ENCODE assay signal across 8 cellular contexts in the genomic region with DNA sequence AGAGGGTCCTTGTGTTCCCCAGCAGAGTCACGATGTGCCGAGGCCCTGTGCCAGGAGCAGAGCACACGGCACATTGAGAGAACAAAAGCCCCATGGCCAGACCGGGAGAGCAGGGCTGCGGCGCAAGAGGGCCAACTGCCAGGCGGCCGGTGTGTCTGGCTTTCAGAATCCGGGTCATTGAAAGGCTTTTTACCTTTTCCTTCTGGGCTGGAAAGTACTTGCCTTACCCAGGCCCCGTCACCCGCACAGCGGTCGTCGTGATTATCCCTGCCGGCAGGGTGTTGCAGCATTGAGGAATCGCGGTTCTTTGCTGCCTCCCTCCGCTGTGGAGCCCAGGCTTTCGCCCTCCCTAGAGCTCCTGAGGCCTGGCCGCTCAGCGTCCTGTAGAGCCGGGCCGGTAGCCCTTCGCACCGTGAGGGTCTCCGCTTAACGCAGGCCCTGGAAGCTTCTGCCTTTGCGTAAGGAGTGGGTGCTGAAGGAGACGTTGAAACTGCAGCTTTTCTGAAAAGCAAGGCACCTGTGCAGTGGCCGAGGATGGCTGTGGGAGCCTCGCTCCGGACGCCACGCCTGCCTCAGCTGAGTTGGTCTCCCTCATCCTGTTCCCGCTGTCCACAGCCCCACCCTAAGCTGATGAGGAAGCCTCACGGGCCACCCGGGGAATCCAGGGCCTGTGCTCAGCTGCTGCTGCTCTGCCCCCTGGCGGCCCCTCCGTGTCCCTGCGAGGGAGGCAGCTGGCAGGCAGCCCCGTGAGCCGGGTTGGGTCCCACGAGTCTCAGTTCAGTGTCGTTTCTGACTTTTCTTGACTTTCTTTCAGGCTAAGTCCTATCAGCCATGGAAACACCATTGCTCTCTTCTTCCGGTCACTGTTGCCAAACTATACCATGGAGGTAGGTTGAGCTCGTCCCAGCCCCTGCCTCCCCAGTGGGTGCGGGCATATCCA. TPM values are rescaled to one million over a fixed set of nuclear protein-coding genes. Genes with fewer than 3 reads are reported as not detected.
DNase-seq lines count a peak whose midpoint lies in the region; ATAC-seq and TF ChIP-seq lines count a peak whose summit lies in the region.

No MANE protein-coding gene starts in this region.

- 67% methylated on average over 47 of the region's 47 CpGs for WGBS in aorta, 2 donors

- no peak overlapping the region for H2AFZ ChIP-seq in parathyroid adenoma

- H3K79me2 ChIP-seq in parathyroid adenoma: no peaks in the 10 kb centered on the region

- BruUV-seq in Calu3 (replicated peaks; lab: Mats Ljungman, UMichigan): no TSS peak

- H3K4me1 ChIP-seq in HUES6 (ENCODE audit: control insufficient read depth, insufficient read depth, low read length) (peaks cover 6% of the 10 kb centered on the region; the same call in 1 of the 2 replicates), parathyroid adenoma (no peaks in the 10 kb centered on the region), aorta (ENCODE audit: control insufficient read depth in 1 of 2, insufficient read depth in 2 of 2, low read length in 2 of 2) (no peaks in the 10 kb centered on the region)

- peak overlapping the region; percentile 25 for H3K9ac ChIP-seq in HUES6 (ENCODE audit: low read length)
- H3K9ac ChIP-seq in parathyroid adenoma: no peak overlapping the region

- peak; percentile 78 for DNase-seq in Calu3
- peak in 1 of 2 donors; percentile 76 for DNase-seq in activated naive CD4-positive, alpha-beta T cell treated with anti-CD3 and anti-CD28 coated beads, Interleukin-2, amount 50 U/mL, for 72 hours (ENCODE audit: low spot score in 2 of 2)
- peak; percentile 93 for DNase-seq in glutamatergic neuron
- peak; percentile 86 to 91 for DNase-seq in aorta

- H3K36me3 Mint-ChIP-seq in Calu3 (ENCODE audit: insufficient read depth, unreplicated experiment) (peaks cover 79% of the 10 kb centered on the region), glutamatergic neuron (ENCODE audit: unreplicated experiment) (no peaks in the 10 kb centered on the region)
- H3K36me3 Mint-ChIP-seq in activated naive CD4-positive, alpha-beta T cell treated with anti-CD3 and anti-CD28 coated beads, Interleukin-2, amount 50 U/mL, for 72 hours: peaks cover 4 to 16% of the 10 kb centered on the region in 2 donors

- H3K4me3 ChIP-seq in HUES6 (ENCODE audit: low read depth, low read length): no peak overlapping the region
- H3K4me3 ChIP-seq in parathyroid adenoma (ENCODE audit: low read depth, low read length): no peak overlapping the region
- no peak overlapping the region for H3K4me3 ChIP-seq in aorta (ENCODE audit: low read length in 2 of 2)

- H3K27ac ChIP-seq in HUES6 (ENCODE audit: low read depth, low read length) (no peak overlapping the region; the same call in 1 of the 2 replicates), parathyroid adenoma (no peak overlapping the region), aorta (ENCODE audit: low read depth in 1 of 2, low read length in 2 of 2) (no peak overlapping the region)

- H3K36me3 ChIP-seq in HUES6 (ENCODE audit: control insufficient read depth, insufficient read depth, low read length) (peaks cover 66% of the 10 kb centered on the region), parathyroid adenoma (ENCODE audit: control insufficient read depth, insufficient read depth, low read length) (no peaks in the 10 kb centered on the region), aorta (ENCODE audit: control insufficient read depth in 1 of 2, insufficient read depth in 2 of 2, low read length in 1 of 2) (peaks cover 0 to 11% of the 10 kb centered on the region in 2 donors)

- H3K27ac Mint-ChIP-seq in Calu3 (ENCODE audit: unreplicated experiment) (no peak overlapping the region), glutamatergic neuron (ENCODE audit: unreplicated experiment) (peak overlapping the region; percentile 70)
- H3K27ac Mint-ChIP-seq in activated naive CD4-positive, alpha-beta T cell treated with anti-CD3 and anti-CD28 coated beads, Interleukin-2, amount 50 U/mL, for 72 hours: no peak overlapping the region

- TF ChIP-seq CTCF in Calu3 (IDR thresholded peaks at IDR 0.05; ENCODE audit: unreplicated experiment) (peak; percentile 94), glutamatergic neuron (IDR thresholded peaks at IDR 0.05; ENCODE audit: partially characterized antibody, unreplicated experiment) (peak; percentile 95), parathyroid adenoma (IDR thresholded peaks at IDR 0.05) (peak; percentile 79)

- peak; percentile 85 for ATAC-seq in SK-N-SH treated with all-trans-retinoic acid at 6 μM for 48 hours
- peak; percentile 83 for ATAC-seq in activated naive CD4-positive, alpha-beta T cell treated with anti-CD3 and anti-CD28 coated beads, Interleukin-2, amount 50 U/mL, for 72 hours
- peak; percentile 82 for ATAC-seq in aorta (ENCODE audit: low FRiP score)
- no peak for ATAC-seq in GM21447 (IDR thresholded peaks at IDR 0.05; ENCODE audit: unreplicated experiment)

- intact Hi-C loops in Calu3 (cut with micrococcal nuclease; ENCODE audit: unreplicated experiment) (no loop called here), aorta (cut with DNase I) (no loop called here)

- CTCF ChIA-PET in Calu3 (lab: Charles Lee): interaction anchor here (0.5 to 1.3 kb wide), 6 partner anchors 8 to 134 kb away, joined by 3 to 8 read pairs (median 4); partner anchors contain the start of gene TUBB3

- H3K9me3 Mint-ChIP-seq in Calu3 (ENCODE audit: low read depth, unreplicated experiment): no peaks in the 10 kb centered on the region
- H3K9me3 Mint-ChIP-seq in activated naive CD4-positive, alpha-beta T cell treated with anti-CD3 and anti-CD28 coated beads, Interleukin-2, amount 50 U/mL, for 72 hours: no peaks in the 10 kb centered on the region
- H3K9me3 Mint-ChIP-seq in glutamatergic neuron (ENCODE audit: unreplicated experiment): peaks cover 9% of the 10 kb centered on the region

- no peaks in the 10 kb centered on the region for H3K27me3 ChIP-seq in HUES6 (ENCODE audit: control insufficient read depth, insufficient read depth, low read length)
- H3K27me3 ChIP-seq in parathyroid adenoma (ENCODE audit: control insufficient read depth, insufficient read depth, low read length): no peaks in the 10 kb centered on the region
- H3K27me3 ChIP-seq in aorta (ENCODE audit: control insufficient read depth in 1 of 2, insufficient read depth in 2 of 2, low read length in 1 of 2): no peaks in the 10 kb centered on the region

- H3K9me3 ChIP-seq in HUES6 (ENCODE audit: control insufficient read depth, insufficient read depth, low read depth, low read length) (peaks cover 13% of the 10 kb centered on the region), parathyroid adenoma (ENCODE audit: control insufficient read depth, low read length) (no peaks in the 10 kb centered on the region), aorta (ENCODE audit: control insufficient read depth, low read length) (no peaks in the 10 kb centered on the region)

- H3K27me3 Mint-ChIP-seq in Calu3 (ENCODE audit: unreplicated experiment) (no peaks in the 10 kb centered on the region), glutamatergic neuron (ENCODE audit: unreplicated experiment) (peaks cover 12% of the 10 kb centered on the region)

- H3K4me1 Mint-ChIP-seq in Calu3 (ENCODE audit: low read depth, unreplicated experiment) (no peaks in the 10 kb centered on the region), glutamatergic neuron (ENCODE audit: low read depth, unreplicated experiment) (peaks cover 13% of the 10 kb centered on the region)

- H3K4me3 Mint-ChIP-seq in Calu3 (ENCODE audit: low read depth, unreplicated experiment) (no peak overlapping the region), glutamatergic neuron (ENCODE audit: unreplicated experiment) (peak overlapping the region; percentile 15)

- H3K4me2 ChIP-seq in parathyroid adenoma (ENCODE audit: low read length): no peak overlapping the region

TF ChIP-seq in SK-N-SH treated with all-trans-retinoic acid at 6 μM for 48 hours, 23 proteins besides CTCF, POLR2A, EP300 and RAD21 (continues in another document):
- TF ChIP-seq TCF4 (CRISPR knock-in tag; IDR thresholded peaks at IDR 0.05; ENCODE audit: borderline replicate concordance): no peak
- TF ChIP-seq ESRRG (CRISPR knock-in tag; IDR thresholded peaks at IDR 0.05): no peak
- no peak for TF ChIP-seq CSDC2 (CRISPR knock-in tag; IDR thresholded peaks at IDR 0.05)
- no peak for TF ChIP-seq ARNTL (CRISPR knock-in tag; IDR thresholded peaks at IDR 0.05; ENCODE audit: borderline replicate concordance, low read depth)
- TF ChIP-seq ZNF70 (CRISPR knock-in tag; IDR thresholded peaks at IDR 0.05): no peak
- no peak for TF ChIP-seq RARB (CRISPR knock-in tag; IDR thresholded peaks at IDR 0.05)

RNA-seq across cellular contexts. Expression of gene MC1R, which starts 8.6 kb away (rescaled TPM):
- 16.9 and 17.4 TPM in 2 replicates for total RNA-seq in Calu3 (2022)
- total RNA-seq in activated naive CD4-positive, alpha-beta T cell treated with anti-CD3 and anti-CD28 coated beads, Interleukin-2, amount 50 U/mL, for 72 hours: 1 to 10 TPM; 4.6 to 5.1 TPM
- 12.8 TPM for total RNA-seq in glutamatergic neuron (ENCODE audit: unreplicated experiment)
- total RNA-seq in aorta: 10 to 100 TPM in 1 of 2 donors, 1 to 10 TPM in 1; 4.8 to 10.2 TPM
- 10 to 100 TPM in 1 of 2 donors, 1 to 10 TPM in 1; 1.5 to 12.1 TPM for polyA plus RNA-seq in aorta

RNA-seq across cellular contexts. Expression of gene TUBB3, which starts 13.1 kb away (rescaled TPM):
- total RNA-seq in Calu3 (2022) (52.1 and 61.5 TPM in 2 replicates), glutamatergic neuron (ENCODE audit: unreplicated experiment) (3,960 TPM), aorta (10 to 100 TPM in 1 of 2 donors, 1 to 10 TPM in 1; 5.6 to 12.5 TPM)
- total RNA-seq in activated naive CD4-positive, alpha-beta T cell treated with anti-CD3 and anti-CD28 coated beads, Interleukin-2, amount 50 U/mL, for 72 hours: 10 to 100 TPM in 1 of 2 donors, not detected in 1; 10.2 TPM
- polyA plus RNA-seq in aorta: 1 to 10 TPM in 1 of 2 donors, under 1 TPM in 1; 0.38 to 2.4 TPM

RNA-seq across cellular contexts. Expression of gene TCF25, which starts 36.7 kb away (rescaled TPM):
- total RNA-seq in Calu3 (2022): 270 and 300 TPM in 2 replicates
- total RNA-seq in activated naive CD4-positive, alpha-beta T cell treated with anti-CD3 and anti-CD28 coated beads, Interleukin-2, amount 50 U/mL, for 72 hours: 100 to 1,000 TPM; 167 to 235 TPM
- 272 TPM for total RNA-seq in glutamatergic neuron (ENCODE audit: unreplicated experiment)
- total RNA-seq in aorta: 100 to 1,000 TPM; 207 to 224 TPM
- polyA plus RNA-seq in aorta: 100 to 1,000 TPM in 1 of 2 donors, 10 to 100 TPM in 1; 47.6 to 273 TPM

RNA-seq across cellular contexts. Expression of gene DEF8, which starts 38.5 kb away (rescaled TPM):
- total RNA-seq in Calu3 (2022): 67.0 and 70.1 TPM in 2 replicates
- 10 to 100 TPM in 1 of 2 donors, 1 to 10 TPM in 1; 5.1 to 22.8 TPM for total RNA-seq in activated naive CD4-positive, alpha-beta T cell treated with anti-CD3 and anti-CD28 coated beads, Interleukin-2, amount 50 U/mL, for 72 hours
- 96.0 TPM for total RNA-seq in glutamatergic neuron (ENCODE audit: unreplicated experiment)
- 10 to 100 TPM; 55.0 to 69.3 TPM for total RNA-seq in aorta
- 10 to 100 TPM; 53.6 to 78.0 TPM for polyA plus RNA-seq in aorta

Comparison
In these comparisons a context has a peak if more than half of its experiments do, and no peak if none do; other contexts are left out.
1. RNA of gene TUBB3, which starts 13.1 kb away (total RNA-seq): 3,960 TPM in glutamatergic neuron (single experiment); 52.1 to 61.5 TPM in Calu3, 5.6 to 12.5 TPM in aorta and 10.2 TPM in activated naive CD4-positive, alpha-beta T cell treated with anti-CD3 and anti-CD28 coated beads, Interleukin-2, amount 50 U/mL, for 72 hours; every median in the first group is over 10 times any median in the second.
2. Peak in every context shown above with its lines, with median percentiles within 50 percentile points of each other: CTCF ChIP-seq.